Comparison of ENCODE assay signal across 11 cellular contexts in genomic region chr12:131452444-131452860, GRCh38.
DNase-seq lines count a peak whose midpoint lies in the region; ATAC-seq, FAIRE-seq and TF ChIP-seq lines count a peak whose summit lies in the region.
"Had no signal": no experiment of that assay in that cellular context is flagged by ENCODE, and none has a peak within 500 bp of the region (broad histone marks: within the 10 kb centered on the region; RNA-seq: fewer than 3 reads in every experiment).

No MANE protein-coding gene starts in this region.

- H3K4me3 ChIP-seq in IMR-90 (ENCODE audit: insufficient read depth, low read depth, low read length) (no peak overlapping the region), GM12878 (no peak overlapping the region), psoas muscle (no peak overlapping the region)
- H3K4me3 ChIP-seq: SK-N-MC, tibial nerve had no signal

- H3K9me3 ChIP-seq in IMR-90 (ENCODE audit: control insufficient read depth, insufficient read depth, low read length) (peaks cover 22% of the 10 kb centered on the region), GM12878 (replicated peaks; ENCODE audit: control insufficient read depth, insufficient read depth, low read length) (no peaks in the 10 kb centered on the region), psoas muscle (peaks cover 4% of the 10 kb centered on the region)

- no peaks in the 10 kb centered on the region for H3K9me1 ChIP-seq in IMR-90 (ENCODE audit: insufficient read depth, low read length)

- no peak overlapping the region for H4K5ac ChIP-seq in IMR-90 (ENCODE audit: low read depth, low read length)

- H2BK5ac ChIP-seq in IMR-90 (ENCODE audit: low read depth, low read length, poor library complexity, severe bottlenecking) = no peak overlapping the region

- H2BK15ac ChIP-seq in IMR-90 (ENCODE audit: low read depth, low read length) = no peak overlapping the region

- RAD21 ChIA-PET in GM12878 (lab: Charles Lee; ENCODE audit: unreplicated experiment) = interaction anchor here (0.7 to 1.5 kb wide), 2 partner anchors 347 to 359 kb away, joined by 4 read pairs; no protein-coding TSS in a partner anchor

- no peak overlapping the region for H3K23ac ChIP-seq in IMR-90 (ENCODE audit: low read depth, low read length)

- no peaks in the 10 kb centered on the region for H3K79me1 ChIP-seq in IMR-90 (ENCODE audit: low read depth in 1 of 2, low read length in 2 of 2)

- TF ChIP-seq POLR2A in IMR-90 (IDR thresholded peaks at IDR 0.05; ENCODE audit: low read depth, low read length) = no peak
- TF ChIP-seq POLR2A in GM12878 (IDR thresholded peaks at IDR 0.05; ENCODE audit: low read depth, low read length) = no peak

- ATAC-seq in IMR-90 (ENCODE audit: low read depth) (no peak), GM12878 (peak; percentile 72), psoas muscle (no peak), GM19324 (IDR thresholded peaks at IDR 0.05; ENCODE audit: low FRiP score, unreplicated experiment) (no peak), HG03457 (IDR thresholded peaks at IDR 0.05; ENCODE audit: unreplicated experiment) (no peak)

- no peak overlapping the region for H3K14ac ChIP-seq in IMR-90 (replicated peaks; ENCODE audit: low read depth, low read length)

- no peak overlapping the region for H2BK120ac ChIP-seq in IMR-90 (ENCODE audit: low read depth, low read length)

- no peak for TF ChIP-seq RAD21 in IMR-90 (IDR thresholded peaks at IDR 0.05; ENCODE audit: low read length)
- peak; percentile 62 for TF ChIP-seq RAD21 in GM12878 (IDR thresholded peaks at IDR 0.05; ENCODE audit: insufficient read depth, low read depth, low read length)

- SMC1A ChIA-PET in GM12878 (lab: Charles Lee; ENCODE audit: uncharacterized antibody, unreplicated experiment) = interaction anchor here (1.2 to 1.4 kb wide), 2 partner anchors 348 kb away, joined by 3 to 5 read pairs; no protein-coding TSS in a partner anchor

- H3K4me2 ChIP-seq in IMR-90 (ENCODE audit: low read depth, low read length) (no peak overlapping the region), GM12878 (ENCODE audit: control insufficient read depth, insufficient read depth) (no peak overlapping the region)

- in situ Hi-C loops in IMR-90 (cut with MboI; ENCODE audit: low sequenced_read_pairs) = no loop called here
- in situ Hi-C loops in GM12878 (cut with MboI) = no loop called here

- H3K27me3 ChIP-seq in IMR-90 (ENCODE audit: control insufficient read depth, insufficient read depth, low read length) = no peaks in the 10 kb centered on the region
- no peaks in the 10 kb centered on the region for H3K27me3 ChIP-seq in GM12878 (replicated peaks in 1 of 2; ENCODE audit: control insufficient read depth in 2 of 2, insufficient read depth in 2 of 2, low read length in 1 of 2)
- peaks cover 0 to 5% (median 0%) of the 10 kb centered on the region in 3 donors for H3K27me3 ChIP-seq in psoas muscle (ENCODE audit: insufficient read depth in 3 of 3, low read length in 2 of 3)
- H3K27me3 ChIP-seq: tibial nerve had no signal

- H3K56ac ChIP-seq in IMR-90 (ENCODE audit: extremely low read depth, insufficient read depth, low read length) = no peak overlapping the region; the same call in 1 of the 2 replicates

- H3K4ac ChIP-seq in IMR-90 (ENCODE audit: low read depth, low read length) = no peak overlapping the region

- no peak for TF ChIP-seq EP300 in GM12878 (IDR thresholded peaks at IDR 0.05; ENCODE audit: borderline replicate concordance in 1 of 2, control insufficient read depth in 1 of 2, low read depth in 2 of 2, low read length in 2 of 2)

- TF ChIP-seq CTCF in GM10248 (IDR thresholded peaks at IDR 0.05; ENCODE audit: control extremely low read depth, extremely low read depth, low read depth, missing control alignments) (peak; percentile 53), IMR-90 (conservative IDR thresholded peaks at IDR 0.05; ENCODE audit: low read depth, low read length) (no peak), GM12878 (IDR thresholded peaks at IDR 0.05 in 2 of 3, conservative IDR thresholded peaks at IDR 0.05 in 1 of 3; ENCODE audit: control insufficient read depth in 2 of 3, extremely low read depth in 1 of 3, insufficient read depth in 1 of 3, low read depth in 3 of 3, low read length in 3 of 3) (peak; percentile 42 to 62 (median 59); a peak in 5 of 6 replicates), psoas muscle (IDR thresholded peaks at IDR 0.05) (peak; percentile 21)

- H3K79me2 ChIP-seq in GM12878 (ENCODE audit: control insufficient read depth, insufficient read depth, low read length) = no peaks in the 10 kb centered on the region

- no peaks in the 10 kb centered on the region for H4K20me1 ChIP-seq in IMR-90 (ENCODE audit: insufficient read depth, low read length)
- no peaks in the 10 kb centered on the region for H4K20me1 ChIP-seq in GM12878 (ENCODE audit: control insufficient read depth, insufficient read depth)

- dilution Hi-C loops in IMR-90 (cut with HindIII; ENCODE audit: low sequenced_read_pairs, unreplicated experiment) = no loop called here

- no peak for FAIRE-seq in GM12878 (lab: Jason Lieb, UNC)

- no peak overlapping the region for H3K9ac ChIP-seq in IMR-90 (ENCODE audit: low read depth, low read length)
- no peak overlapping the region for H3K9ac ChIP-seq in GM12878 (ENCODE audit: control insufficient read depth, insufficient read depth, low read length)

- no peak overlapping the region for H2BK20ac ChIP-seq in IMR-90 (ENCODE audit: low read depth, low read length)

- H4K8ac ChIP-seq in IMR-90 (ENCODE audit: low read depth in 2 of 2, low read length in 2 of 2) = no peak overlapping the region

- intact Hi-C loops in IMR-90 (cut with micrococcal nuclease) = no loop called here
- intact Hi-C loops in GM12878 (cut with micrococcal nuclease; ENCODE audit: unreplicated experiment) = loop anchor here (5.0 to 10.0 kb wide), 2 partner anchors 308 to 535 kb away; no protein-coding TSS in a partner anchor
- intact Hi-C loops in psoas muscle (cut with DNase I) = no loop called here

- no TSS peak for BruUV-seq in IMR-90 (replicated peaks; lab: Mats Ljungman, UMichigan)
- BruUV-seq in GM12878 (replicated peaks; lab: Mats Ljungman, UMichigan) = no TSS peak

- CTCF ChIA-PET in GM10248 (lab: Yijun Ruan, JAX) (interaction anchor here (0.7 to 7.2 kb wide), 5 partner anchors 14 to 348 kb away, joined by 3 to 43 read pairs (median 3); no protein-coding TSS in a partner anchor), IMR-90 (lab: Yijun Ruan, JAX) (no interaction called here), GM12878 (lab: Yijun Ruan, JAX) (interaction anchor here (0.7 to 4.9 kb wide), 7 partner anchors 128 to 348 kb away, joined by 3 to 41 read pairs (median 4); no protein-coding TSS in a partner anchor)

- DNase-seq in GM10248 (ENCODE audit: extremely low spot score) (peak; percentile 55), IMR-90 (no peak), GM12878 (ENCODE audit: low read depth, low spot score) (no peak), psoas muscle (no peak), OCI-M2 (lab: John Stamatoyannopoulos, UW; ENCODE audit: unreplicated experiment) (no peak), GM03348 (ENCODE audit: low spot score) (no peak)
- DNase-seq: naive B cell had no signal

- H2AFZ ChIP-seq in IMR-90 (replicated peaks; ENCODE audit: low read length, poor library complexity) = no peak overlapping the region
- peak overlapping the region; percentile 7; the same call in 1 of the 2 replicates for H2AFZ ChIP-seq in GM12878 (ENCODE audit: control insufficient read depth, low read depth, low read length)

- H3K4me1 ChIP-seq in IMR-90 (ENCODE audit: control insufficient read depth, insufficient read depth, low read length) (no peaks in the 10 kb centered on the region), GM12878 (ENCODE audit: control insufficient read depth, insufficient read depth, low read length) (no peaks in the 10 kb centered on the region), psoas muscle (no peaks in the 10 kb centered on the region)
- H3K4me1 ChIP-seq: tibial nerve had no signal

- no peaks in the 10 kb centered on the region for H3K36me3 ChIP-seq in IMR-90 (ENCODE audit: control insufficient read depth, insufficient read depth, low read length)
- H3K36me3 ChIP-seq in GM12878 (ENCODE audit: control insufficient read depth in 2 of 2, insufficient read depth in 2 of 2, low read length in 1 of 2) = no peaks in the 10 kb centered on the region
- H3K36me3 ChIP-seq in psoas muscle (ENCODE audit: insufficient read depth in 1 of 2, low read depth in 1 of 2) = no peaks in the 10 kb centered on the region
- H3K36me3 ChIP-seq: tibial nerve had no signal

- H3K18ac ChIP-seq in IMR-90 (ENCODE audit: low read depth, low read length) = no peak overlapping the region

- POLR2A ChIA-PET in GM10248 (lab: Yijun Ruan, JAX) = no interaction called here
- POLR2A ChIA-PET in IMR-90 (lab: Charles Lee; ENCODE audit: unreplicated experiment) = no interaction called here
- POLR2A ChIA-PET in GM12878 (lab: Charles Lee) = no interaction called here

- H4K91ac ChIP-seq in IMR-90 (ENCODE audit: insufficient read depth, low read depth, low read length) = no peak overlapping the region

- H3K27ac ChIP-seq in IMR-90 (ENCODE audit: insufficient read depth, low read length) (no peak overlapping the region), GM12878 (ENCODE audit: control insufficient read depth, insufficient read depth) (no peak overlapping the region), psoas muscle (no peak overlapping the region)
- H3K27ac ChIP-seq: SK-N-MC, tibial nerve had no signal

- WGBS in IMR-90 (ENCODE audit: extremely low coverage in 2 of 2, insufficient read length in 1 of 2), 2 experiments = 0% methylated on average over 2 of the region's 10 CpGs; no CpG with 5 or more reads in 1 of the 2 experiments
- under 1% methylated on average over 10 of the region's 10 CpGs for WGBS in GM12878 (ENCODE audit: insufficient coverage, insufficient replicate concordance, low lambda C conversion rate, missing lambda C conversion rate)
- 4 to 5% (median 5%) methylated on average over 10 of the region's 10 CpGs for WGBS in psoas muscle, 3 donors

- H2AK9ac ChIP-seq in IMR-90 (replicated peaks; ENCODE audit: low read depth, low read length, poor library complexity) = peak overlapping the region; percentile 55

- H2AK5ac ChIP-seq in IMR-90 (ENCODE audit: low read depth, low read length) = no peak overlapping the region

TF ChIP-seq in IMR-90, 13 proteins besides CTCF, POLR2A, EP300 and RAD21 (continues in another document):
- TF ChIP-seq RCOR1 (IDR thresholded peaks at IDR 0.05; ENCODE audit: insufficient replicate concordance, low read length) (no peak), MAZ (IDR thresholded peaks at IDR 0.05; ENCODE audit: borderline replicate concordance, low read depth, low read length) (no peak), MAFK (IDR thresholded peaks at IDR 0.05; ENCODE audit: low read depth, low read length) (no peak), MXI1 (IDR thresholded peaks at IDR 0.05; ENCODE audit: borderline replicate concordance, low read depth, low read length) (no peak), CEBPB (IDR thresholded peaks at IDR 0.05; ENCODE audit: low read depth, low read length) (no peak)

TF ChIP-seq in GM12878, 131 proteins besides CTCF, POLR2A, EP300 and RAD21:
- TF ChIP-seq SMC3 (IDR thresholded peaks at IDR 0.05; ENCODE audit: borderline replicate concordance, low read length) = peak; percentile 47; the same call in 1 of the 2 replicates
- no peak for TF ChIP-seq NFIC (IDR thresholded peaks at IDR 0.05; ENCODE audit: low read depth, low read length)
